ENCODE assay signal across 1 cellular context in the genomic region with DNA sequence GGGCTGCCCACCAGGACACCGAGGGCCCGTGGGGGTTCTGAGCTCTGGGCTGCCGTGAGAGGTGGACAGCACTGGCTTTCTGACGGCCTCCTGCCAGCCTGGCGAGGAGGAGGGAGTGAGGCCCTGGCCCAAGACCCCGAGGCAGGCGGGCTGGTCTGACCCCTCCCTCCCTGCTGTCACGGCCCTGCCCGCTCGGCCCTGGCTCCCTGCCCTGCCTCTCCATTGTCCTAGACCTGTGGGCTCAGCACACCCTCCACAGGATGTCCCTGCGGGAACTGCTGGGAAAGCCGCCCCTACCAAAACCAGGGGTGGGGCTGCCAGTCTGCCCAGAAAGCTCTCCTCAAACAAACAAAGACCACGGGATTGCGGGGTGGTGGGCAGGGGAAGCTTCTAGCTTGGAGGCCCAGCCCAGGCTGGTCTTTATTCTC.
TF ChIP-seq lines count a peak whose summit lies in the region.

No MANE protein-coding gene starts in this region.

TF ChIP-seq in liver, 16 proteins besides CTCF, POLR2A, EP300 and RAD21 (continued from another document):
- TF ChIP-seq, protein P1, sequence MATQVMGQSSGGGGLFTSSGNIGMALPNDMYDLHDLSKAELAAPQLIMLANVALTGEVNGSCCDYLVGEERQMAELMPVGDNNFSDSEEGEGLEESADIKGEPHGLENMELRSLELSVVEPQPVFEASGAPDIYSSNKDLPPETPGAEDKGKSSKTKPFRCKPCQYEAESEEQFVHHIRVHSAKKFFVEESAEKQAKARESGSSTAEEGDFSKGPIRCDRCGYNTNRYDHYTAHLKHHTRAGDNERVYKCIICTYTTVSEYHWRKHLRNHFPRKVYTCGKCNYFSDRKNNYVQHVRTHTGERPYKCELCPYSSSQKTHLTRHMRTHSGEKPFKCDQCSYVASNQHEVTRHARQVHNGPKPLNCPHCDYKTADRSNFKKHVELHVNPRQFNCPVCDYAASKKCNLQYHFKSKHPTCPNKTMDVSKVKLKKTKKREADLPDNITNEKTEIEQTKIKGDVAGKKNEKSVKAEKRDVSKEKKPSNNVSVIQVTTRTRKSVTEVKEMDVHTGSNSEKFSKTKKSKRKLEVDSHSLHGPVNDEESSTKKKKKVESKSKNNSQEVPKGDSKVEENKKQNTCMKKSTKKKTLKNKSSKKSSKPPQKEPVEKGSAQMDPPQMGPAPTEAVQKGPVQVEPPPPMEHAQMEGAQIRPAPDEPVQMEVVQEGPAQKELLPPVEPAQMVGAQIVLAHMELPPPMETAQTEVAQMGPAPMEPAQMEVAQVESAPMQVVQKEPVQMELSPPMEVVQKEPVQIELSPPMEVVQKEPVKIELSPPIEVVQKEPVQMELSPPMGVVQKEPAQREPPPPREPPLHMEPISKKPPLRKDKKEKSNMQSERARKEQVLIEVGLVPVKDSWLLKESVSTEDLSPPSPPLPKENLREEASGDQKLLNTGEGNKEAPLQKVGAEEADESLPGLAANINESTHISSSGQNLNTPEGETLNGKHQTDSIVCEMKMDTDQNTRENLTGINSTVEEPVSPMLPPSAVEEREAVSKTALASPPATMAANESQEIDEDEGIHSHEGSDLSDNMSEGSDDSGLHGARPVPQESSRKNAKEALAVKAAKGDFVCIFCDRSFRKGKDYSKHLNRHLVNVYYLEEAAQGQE (IDR thresholded peaks at IDR 0.05), result no peak
- TF ChIP-seq EGR1 (IDR thresholded peaks at IDR 0.05; ENCODE audit: low read depth in 2 of 2) (no peak), NR2F2 (IDR thresholded peaks at IDR 0.05) (no peak), YY1 (IDR thresholded peaks at IDR 0.05) (no peak), FOXA2 (IDR thresholded peaks at IDR 0.05) (no peak), RXRA (IDR thresholded peaks at IDR 0.05) (no peak)
